In genomic region chr9:27037499-27037898, GRCh38 we compare ENCODE assay signal across 37 cellular contexts. TPM values are rescaled to one million over a fixed set of nuclear protein-coding genes. Genes with fewer than 3 reads are reported as not detected.
"Had no signal": no experiment of that assay in that cellular context is flagged by ENCODE, and none has a peak within 500 bp of the region (broad histone marks: within the 10 kb centered on the region; RNA-seq: fewer than 3 reads in every experiment).

No MANE protein-coding gene starts in this region.

- H3K27ac Mint-ChIP-seq: activated B cell treated with CpG ODN at 0.5 μM for 24 hours; activated CD4-positive, alpha-beta memory T cell treated with anti-CD3 and anti-CD28 coated beads for 36 hours; activated CD4-positive, alpha-beta T cell treated with anti-CD3 and anti-CD28 coated beads, Interleukin-2, amount 10 ng/mL, durations not matched to agents 24 days and 14 days; activated CD8-positive, alpha-beta T cell treated with anti-CD3 and anti-CD28 coated beads for 36 hours; activated naive CD4-positive, alpha-beta T cell treated with anti-CD3 and anti-CD28 coated beads for 36 hours; activated naive CD4-positive, alpha-beta T cell treated with anti-CD3 and anti-CD28 coated beads, Interleukin-2, amount 50 U/mL, for 72 hours; activated naive CD8-positive, alpha-beta T cell treated with anti-CD3 and anti-CD28 coated beads for 36 hours; activated T-cell treated with anti-CD3 and anti-CD28 coated beads, Interleukin-2, amount 50 U/mL, for 72 hours; activated T-helper 1 cell treated with anti-CD3 and anti-CD28 coated beads, Interleukin-12 subunit alpha, Interleukin-12 subunit beta, Interleukin-2, Interleukin-4 antibody, amounts not matched to agents 30 ng/mL and 10 ng/mL and 1 ng/mL, durations not matched to agents 14 hours and 24 hours and 36 hours; activated T-helper 17 cell treated with anti-CD3 and anti-CD28 coated beads, Interleukin-2, amount 50 U/mL, for 72 hours; T-helper 1 cell treated with Interleukin-12 subunit alpha and Interleukin-12 subunit beta and Interleukin-4 antibody, amounts not matched to agents 30 μg/mL and 1 μg/mL, for 36 hours; T-helper 2 cell treated with Interferon-gamma antibody and Interleukin-4, amounts not matched to agents 5 μg/mL and 100 μg/mL, for 36 hours had no signal

- H3K27me3 ChIP-seq: adrenal gland had no signal

- H3K36me3 Mint-ChIP-seq: activated CD4-positive, alpha-beta memory T cell treated with anti-CD3 and anti-CD28 coated beads for 36 hours; activated naive CD4-positive, alpha-beta T cell treated with anti-CD3 and anti-CD28 coated beads, Interleukin-2, amount 50 U/mL, for 72 hours had no signal

- H3K36me3 ChIP-seq: adrenal gland had no signal

- DNase-seq: activated B cell treated with CpG ODN at 0.5 μM for 24 hours; activated CD4-positive, alpha-beta memory T cell treated with anti-CD3 and anti-CD28 coated beads for 36 hours; activated CD4-positive, alpha-beta T cell treated with anti-CD3 and anti-CD28 coated beads for 4 hours; activated CD4-positive, alpha-beta T cell treated with anti-CD3 and anti-CD28 coated beads, Interleukin-2, amount 10 ng/mL, durations not matched to agents 24 days and 14 days; activated CD4-positive, alpha-beta T cell treated with anti-CD3 and anti-CD28 coated beads, Interleukin-2, amount 50 U/mL, for 1 hour; activated CD4-positive, alpha-beta T cell treated with anti-CD3 and anti-CD28 coated beads, Interleukin-2, amount 50 U/mL, for 4 hours; activated CD4-positive, CD25-positive, alpha-beta regulatory T cell treated with anti-CD3 and anti-CD28 coated beads, Interleukin-2, amount 50 U/mL, for 72 hours; activated CD8-positive, alpha-beta memory T cell treated with anti-CD3 and anti-CD28 coated beads, Interleukin-2, amount 50 U/mL, for 4 hours; activated CD8-positive, alpha-beta T cell treated with anti-CD3 and anti-CD28 coated beads for 36 hours; activated effector memory CD4-positive, alpha-beta T cell treated with anti-CD3 and anti-CD28 coated beads, Interleukin-2, amount 50 U/mL, for 16 hours; activated gamma-delta T cell treated with Interleukin-2 at 50 U/mL for 16 hours; activated naive CD4-positive, alpha-beta T cell; activated naive CD4-positive, alpha-beta T cell treated with anti-CD3 and anti-CD28 coated beads for 36 hours; activated naive CD4-positive, alpha-beta T cell treated with anti-CD3 and anti-CD28 coated beads, Interleukin-2, amount 50 U/mL, for 16 hours; activated naive CD8-positive, alpha-beta T cell treated with anti-CD3 and anti-CD28 coated beads for 36 hours; activated T-cell treated with anti-CD3 and anti-CD28 coated beads for 4 hours; activated T-cell treated with anti-CD3 and anti-CD28 coated beads, Interleukin-2, amount 50 U/mL, for 1 hour; activated T-cell treated with anti-CD3 and anti-CD28 coated beads, Interleukin-2, amount 50 U/mL, for 4 hours; activated T-cell treated with anti-CD3 and anti-CD28 coated beads, Interleukin-2, amount 50 U/mL, for 72 hours; adrenal gland; amniotic stem cell; aorta; central memory CD4-positive, alpha-beta T cell; T-helper 1 cell; T-helper 2 cell; T-helper 9 cell had no signal

- H3K4me1 Mint-ChIP-seq: activated B cell treated with CpG ODN at 0.5 μM for 24 hours; activated CD4-positive, alpha-beta T cell treated with anti-CD3 and anti-CD28 coated beads, Interleukin-2, amount 10 ng/mL, durations not matched to agents 24 days and 14 days; activated naive CD8-positive, alpha-beta T cell treated with anti-CD3 and anti-CD28 coated beads for 36 hours; activated T-helper 17 cell treated with anti-CD3 and anti-CD28 coated beads, Interleukin-2, amount 50 U/mL, for 72 hours had no signal

- ATAC-seq: activated CD8-positive, alpha-beta T cell treated with anti-CD3 and anti-CD28 coated beads for 36 hours; activated naive CD4-positive, alpha-beta T cell treated with anti-CD3 and anti-CD28 coated beads, Interleukin-2, amount 50 U/mL, for 72 hours; activated T-cell treated with anti-CD3 and anti-CD28 coated beads, Interleukin-2, amount 50 U/mL, for 4 hours; activated T-cell treated with anti-CD3 and anti-CD28 coated beads, Interleukin-2, amount 50 U/mL, for 72 hours; activated T-helper 17 cell treated with anti-CD3 and anti-CD28 coated beads, Interleukin-2, amount 50 U/mL, for 72 hours had no signal

- H3K4me3 ChIP-seq: adrenal gland had no signal

- H3K9me3 ChIP-seq: adrenal gland had no signal

- H3K9me3 Mint-ChIP-seq: activated B cell treated with CpG ODN at 0.5 μM for 24 hours; activated CD4-positive, alpha-beta memory T cell treated with anti-CD3 and anti-CD28 coated beads for 36 hours; activated CD4-positive, alpha-beta T cell treated with anti-CD3 and anti-CD28 coated beads, Interleukin-2, amount 10 ng/mL, durations not matched to agents 24 days and 14 days; activated CD8-positive, alpha-beta T cell treated with anti-CD3 and anti-CD28 coated beads for 36 hours; activated naive CD4-positive, alpha-beta T cell treated with anti-CD3 and anti-CD28 coated beads for 36 hours; activated naive CD4-positive, alpha-beta T cell treated with anti-CD3 and anti-CD28 coated beads, Interleukin-2, amount 50 U/mL, for 72 hours; activated naive CD8-positive, alpha-beta T cell treated with anti-CD3 and anti-CD28 coated beads for 36 hours; activated T-cell treated with anti-CD3 and anti-CD28 coated beads, Interleukin-2, amount 50 U/mL, for 4 hours; activated T-cell treated with anti-CD3 and anti-CD28 coated beads, Interleukin-2, amount 50 U/mL, for 72 hours; activated T-helper 1 cell treated with anti-CD3 and anti-CD28 coated beads, Interleukin-12 subunit alpha, Interleukin-12 subunit beta, Interleukin-2, Interleukin-4 antibody, amounts not matched to agents 30 ng/mL and 10 ng/mL and 1 ng/mL, durations not matched to agents 14 hours and 24 hours and 36 hours; activated T-helper 17 cell treated with anti-CD3 and anti-CD28 coated beads, Interleukin-2, amount 50 U/mL, for 72 hours; brain; T-helper 1 cell treated with Interleukin-12 subunit alpha and Interleukin-12 subunit beta and Interleukin-4 antibody, amounts not matched to agents 30 μg/mL and 1 μg/mL, for 36 hours; T-helper 2 cell treated with Interferon-gamma antibody and Interleukin-4, amounts not matched to agents 5 μg/mL and 100 μg/mL, for 36 hours had no signal

- H3K4me1 ChIP-seq: adrenal gland had no signal

- FAIRE-seq: TTC549 had no signal

- H3K4me3 Mint-ChIP-seq: activated B cell treated with CpG ODN at 0.5 μM for 24 hours; activated CD4-positive, alpha-beta memory T cell treated with anti-CD3 and anti-CD28 coated beads for 36 hours; activated CD4-positive, alpha-beta T cell treated with anti-CD3 and anti-CD28 coated beads, Interleukin-2, amount 10 ng/mL, durations not matched to agents 24 days and 14 days; activated CD8-positive, alpha-beta T cell treated with anti-CD3 and anti-CD28 coated beads for 36 hours; activated naive CD4-positive, alpha-beta T cell treated with anti-CD3 and anti-CD28 coated beads for 36 hours; activated naive CD8-positive, alpha-beta T cell treated with anti-CD3 and anti-CD28 coated beads for 36 hours; activated T-cell treated with anti-CD3 and anti-CD28 coated beads, Interleukin-2, amount 50 U/mL, for 4 hours; activated T-cell treated with anti-CD3 and anti-CD28 coated beads, Interleukin-2, amount 50 U/mL, for 72 hours; activated T-helper 1 cell treated with anti-CD3 and anti-CD28 coated beads, Interleukin-12 subunit alpha, Interleukin-12 subunit beta, Interleukin-2, Interleukin-4 antibody, amounts not matched to agents 30 ng/mL and 10 ng/mL and 1 ng/mL, durations not matched to agents 14 hours and 24 hours and 36 hours; activated T-helper 17 cell treated with anti-CD3 and anti-CD28 coated beads, Interleukin-2, amount 50 U/mL, for 72 hours; brain; T-helper 1 cell treated with Interleukin-12 subunit alpha and Interleukin-12 subunit beta and Interleukin-4 antibody, amounts not matched to agents 30 μg/mL and 1 μg/mL, for 36 hours; T-helper 2 cell treated with Interferon-gamma antibody and Interleukin-4, amounts not matched to agents 5 μg/mL and 100 μg/mL, for 36 hours had no signal

- H3K27ac ChIP-seq: adrenal gland, VCaP had no signal

- H3K27me3 Mint-ChIP-seq: activated B cell treated with CpG ODN at 0.5 μM for 24 hours; activated CD4-positive, alpha-beta memory T cell treated with anti-CD3 and anti-CD28 coated beads for 36 hours; activated CD4-positive, alpha-beta T cell treated with anti-CD3 and anti-CD28 coated beads, Interleukin-2, amount 10 ng/mL, durations not matched to agents 24 days and 14 days; activated CD8-positive, alpha-beta T cell treated with anti-CD3 and anti-CD28 coated beads for 36 hours; activated naive CD8-positive, alpha-beta T cell treated with anti-CD3 and anti-CD28 coated beads for 36 hours; activated T-helper 17 cell treated with anti-CD3 and anti-CD28 coated beads, Interleukin-2, amount 50 U/mL, for 72 hours; brain had no signal

RNA-seq across cellular contexts. Expression of gene LRRC19, which starts 32.0 kb away (rescaled TPM):
- total RNA-seq: activated B cell treated with CpG ODN at 0.5 μM for 24 hours; activated CD4-positive, alpha-beta memory T cell treated with anti-CD3 and anti-CD28 coated beads for 36 hours; activated CD4-positive, alpha-beta T cell treated with anti-CD3 and anti-CD28 coated beads, Interleukin-2, amount 10 ng/mL, durations not matched to agents 24 days and 14 days; activated CD8-positive, alpha-beta memory T cell treated with anti-CD3 and anti-CD28 coated beads for 36 hours; activated CD8-positive, alpha-beta T cell treated with anti-CD3 and anti-CD28 coated beads for 36 hours; activated naive CD4-positive, alpha-beta T cell treated with anti-CD3 and anti-CD28 coated beads for 36 hours; activated naive CD4-positive, alpha-beta T cell treated with anti-CD3 and anti-CD28 coated beads, Interleukin-2, amount 50 U/mL, for 72 hours; activated naive CD8-positive, alpha-beta T cell treated with anti-CD3 and anti-CD28 coated beads for 36 hours; activated T-cell treated with anti-CD3 and anti-CD28 coated beads, Interleukin-2, amount 50 U/mL, for 4 hours; activated T-cell treated with anti-CD3 and anti-CD28 coated beads, Interleukin-2, amount 50 U/mL, for 72 hours; activated T-helper 1 cell treated with anti-CD3 and anti-CD28 coated beads, Interleukin-12 subunit alpha, Interleukin-12 subunit beta, Interleukin-2, Interleukin-4 antibody, amounts not matched to agents 30 ng/mL and 10 ng/mL and 1 ng/mL, durations not matched to agents 14 hours and 24 hours and 36 hours; activated T-helper 17 cell treated with anti-CD3 and anti-CD28 coated beads, Interleukin-2, amount 50 U/mL, for 72 hours; adrenal gland; aorta; cardiac septum; cerebellum had no signal
- polyA plus RNA-seq: adrenal gland had no signal
